22 cellular contexts compared by ENCODE assay signal in genomic region chr13:83943530-83944279, GRCh38.
A peak's percentile ranks its signal among the peaks of the same experiment; 100 is the strongest.
DNase-seq lines count a peak whose midpoint lies in the region; ATAC-seq, FAIRE-seq and TF ChIP-seq lines count a peak whose summit lies in the region.
"Had no signal": no experiment of that assay in that cellular context is flagged by ENCODE, and none has a peak within 500 bp of the region (broad histone marks: within the 10 kb centered on the region; RNA-seq: fewer than 3 reads in every experiment).

No MANE protein-coding gene starts in this region.

- no peak for TF ChIP-seq EP300 in A549 (IDR thresholded peaks at IDR 0.05)
- no peak for TF ChIP-seq EP300 in upper lobe of left lung (IDR thresholded peaks at IDR 0.05)

- no peak overlapping the region for H3K4me2 ChIP-seq in A549
- H3K4me2 ChIP-seq in GM23338, result no peak overlapping the region

- CTCF ChIA-PET in A549 (lab: Yijun Ruan, JAX) (no interaction called here), Panc1 (lab: Charles Lee) (no interaction called here)

- no peaks in the 10 kb centered on the region for H4K20me1 ChIP-seq in GM23338 (replicated peaks; ENCODE audit: insufficient read depth)

- H3K27me3 Mint-ChIP-seq in GM23338 (ENCODE audit: insufficient read depth, low read depth, poor library complexity), result peaks cover 4% of the 10 kb centered on the region
- H3K27me3 Mint-ChIP-seq: activated CD4-positive, alpha-beta T cell treated with anti-CD3 and anti-CD28 coated beads, Interleukin-2, amount 10 ng/mL, durations not matched to agents 24 days and 14 days; dendritic cell treated with granulocyte-macrophage colony-stimulating factor and Interleukin-4, amounts not matched to agents 40 ng/mL and 50 ng/mL, for 4 days had no signal

- no peaks in the 10 kb centered on the region for H3K9me3 ChIP-seq in A549
- no peaks in the 10 kb centered on the region for H3K9me3 ChIP-seq in Panc1 (ENCODE audit: control insufficient read depth, insufficient read depth, low read depth, low read length)
- H3K9me3 ChIP-seq in upper lobe of left lung, result no peaks in the 10 kb centered on the region
- H3K9me3 ChIP-seq in psoas muscle, result no peaks in the 10 kb centered on the region
- H3K9me3 ChIP-seq: esophagus muscularis mucosa had no signal

- no peaks in the 10 kb centered on the region for H3K4me1 ChIP-seq in A549
- H3K4me1 ChIP-seq in GM23338 (ENCODE audit: insufficient read depth), result 0 out of 2 replicates have a peak, but pooled peaks cover 3% of the 10 kb centered on the region
- H3K4me1 ChIP-seq in Panc1 (ENCODE audit: control insufficient read depth, insufficient read depth, low read length), result no peaks in the 10 kb centered on the region
- no peaks in the 10 kb centered on the region for H3K4me1 ChIP-seq in upper lobe of left lung
- no peaks in the 10 kb centered on the region for H3K4me1 ChIP-seq in psoas muscle
- H3K4me1 ChIP-seq: esophagus muscularis mucosa, heart right ventricle had no signal

- POLR2A ChIA-PET in A549 (lab: Yijun Ruan, JAX) (no interaction called here), Panc1 (lab: Charles Lee) (no interaction called here)

- in situ Hi-C loops in Panc1 (cut with HindIII; ENCODE audit: low pct_unique_long_range_greater_than_20kb, low sequenced_read_pairs), result no loop called here

- FAIRE-seq in A549 (lab: Jason Lieb, UNC), result no peak

- H3K4me3 Mint-ChIP-seq in GM23338, result no peak overlapping the region
- H3K4me3 Mint-ChIP-seq: activated CD4-positive, alpha-beta T cell treated with anti-CD3 and anti-CD28 coated beads, Interleukin-2, amount 10 ng/mL, durations not matched to agents 24 days and 14 days; activated naive CD4-positive, alpha-beta T cell treated with anti-CD3 and anti-CD28 coated beads for 36 hours; dendritic cell treated with granulocyte-macrophage colony-stimulating factor and Interleukin-4, amounts not matched to agents 40 ng/mL and 50 ng/mL, for 4 days had no signal

- no peak for TF ChIP-seq RAD21 in A549 (conservative IDR thresholded peaks at IDR 0.05 in 1 of 2, IDR thresholded peaks at IDR 0.05 in 1 of 2)

- H3K27me3 ChIP-seq in GM23338 (ENCODE audit: insufficient read depth), result no peaks in the 10 kb centered on the region
- H3K27me3 ChIP-seq in Panc1 (ENCODE audit: control insufficient read depth, insufficient read depth, low read length), result no peaks in the 10 kb centered on the region
- no peaks in the 10 kb centered on the region for H3K27me3 ChIP-seq in upper lobe of left lung
- H3K27me3 ChIP-seq in psoas muscle (ENCODE audit: insufficient read depth in 3 of 3, low read length in 2 of 3), result no peaks in the 10 kb centered on the region
- H3K27me3 ChIP-seq: esophagus muscularis mucosa, heart right ventricle had no signal

- H2AFZ ChIP-seq in GM23338, result no peak overlapping the region

- peaks cover 4% of the 10 kb centered on the region; the same call in 1 of the 2 replicates for H3K9me2 ChIP-seq in GM23338 (ENCODE audit: insufficient read depth)

- no peak for TF ChIP-seq CTCF in A549 (IDR thresholded peaks at IDR 0.05)
- TF ChIP-seq CTCF in GM23338 (conservative IDR thresholded peaks at IDR 0.05; ENCODE audit: low read depth in 2 of 2), result peak in 1 of 2 experiments; percentile 58; a peak in 2 of 4 replicates
- TF ChIP-seq CTCF in Panc1 (IDR thresholded peaks at IDR 0.05), result peak; percentile 8; the same call in 1 of the 2 replicates
- no peak for TF ChIP-seq CTCF in upper lobe of left lung (IDR thresholded peaks at IDR 0.05)
- TF ChIP-seq CTCF in psoas muscle (IDR thresholded peaks at IDR 0.05), result no peak

- H3F3A ChIP-seq in GM23338 (replicated peaks; ENCODE audit: low read depth), result no peaks in the 10 kb centered on the region

- WGBS in A549 (ENCODE audit: missing lambda C conversion rate), result 13% methylated on average over 6 of the region's 6 CpGs
- WGBS in upper lobe of left lung, 2 donors, result 53 to 64% methylated on average over 6 of the region's 6 CpGs
- WGBS in psoas muscle, 3 donors, result 42 to 58% (median 56%) methylated on average over 6 of the region's 6 CpGs

- ATAC-seq in A549, result no peak
- peak; percentile 36; the same call in 1 of the 3 replicates for ATAC-seq in GM23338
- ATAC-seq in Panc1, result no peak
- ATAC-seq in upper lobe of left lung (ENCODE audit: low FRiP score in 2 of 2), result no peak
- no peak for ATAC-seq in psoas muscle
- ATAC-seq: heart right ventricle, left cardiac atrium, mucosa of descending colon had no signal

- H3K27ac ChIP-seq in A549, result no peak overlapping the region
- 0 out of 2 replicates have a peak overlapping the region, but pooled peaks have one; percentile 9 for H3K27ac ChIP-seq in GM23338 (ENCODE audit: low read depth)
- no peak overlapping the region for H3K27ac ChIP-seq in Panc1 (ENCODE audit: low read length)
- H3K27ac ChIP-seq in upper lobe of left lung, result no peak overlapping the region
- no peak overlapping the region for H3K27ac ChIP-seq in psoas muscle
- H3K27ac ChIP-seq: esophagus muscularis mucosa, heart right ventricle had no signal

- H3K4me3 ChIP-seq in A549, result no peak overlapping the region
- no peak overlapping the region for H3K4me3 ChIP-seq in GM23338
- H3K4me3 ChIP-seq in Panc1 (ENCODE audit: low read depth in 2 of 2, low read length in 2 of 2), result no peak overlapping the region
- H3K4me3 ChIP-seq in upper lobe of left lung, result no peak overlapping the region
- H3K4me3 ChIP-seq in psoas muscle, result no peak overlapping the region
- H3K4me3 ChIP-seq: esophagus muscularis mucosa, heart right ventricle, mucosa of descending colon had no signal

- TF ChIP-seq POLR2A in A549 (IDR thresholded peaks at IDR 0.05; ENCODE audit: low read length) (no peak), upper lobe of left lung (IDR thresholded peaks at IDR 0.05) (no peak)

- H3K79me2 ChIP-seq in GM23338 (replicated peaks; ENCODE audit: insufficient read depth), result no peaks in the 10 kb centered on the region

- intact Hi-C loops in Panc1 (cut with micrococcal nuclease; ENCODE audit: unreplicated experiment) (no loop called here), psoas muscle (cut with DNase I) (no loop called here)

- H3K36me3 ChIP-seq in GM23338 (ENCODE audit: insufficient read depth) (no peaks in the 10 kb centered on the region; the same call in 1 of the 2 replicates), Panc1 (ENCODE audit: control insufficient read depth, insufficient read depth, low read length) (no peaks in the 10 kb centered on the region), upper lobe of left lung (no peaks in the 10 kb centered on the region), psoas muscle (ENCODE audit: insufficient read depth in 1 of 2, low read depth in 1 of 2) (no peaks in the 10 kb centered on the region)
- H3K36me3 ChIP-seq: esophagus muscularis mucosa, heart right ventricle had no signal

- peaks cover 31% of the 10 kb centered on the region for H3K36me3 Mint-ChIP-seq in GM23338 (ENCODE audit: low read depth)

- peak in 1 of 2 experiments; percentile 7 for DNase-seq in A549 (ENCODE audit: low read depth in 1 of 2, low spot score in 1 of 2)
- peak; percentile 20 for DNase-seq in GM23338 (ENCODE audit: low spot score)
- DNase-seq in Panc1 (ENCODE audit: low read depth, low spot score), result no peak
- DNase-seq in hippocampal formation (lab: John Stamatoyannopoulos, UW), result peak; percentile 1 to 43
- no peak for DNase-seq in upper lobe of left lung
- DNase-seq in activated naive CD4-positive, alpha-beta T cell treated with anti-CD3 and anti-CD28 coated beads, Interleukin-2, amount 50 U/mL, for 16 hours, result no peak
- DNase-seq in stimulated activated naive CD4-positive, alpha-beta T cell (lab: John Stamatoyannopoulos, UW), result no peak
- no peak for DNase-seq in psoas muscle
- DNase-seq: activated CD4-positive, alpha-beta T cell treated with anti-CD3 and anti-CD28 coated beads, Interleukin-2, amount 10 ng/mL, durations not matched to agents 24 days and 14 days; activated naive CD4-positive, alpha-beta T cell treated with anti-CD3 and anti-CD28 coated beads for 36 hours; activated T-cell treated with anti-CD3 and anti-CD28 coated beads for 4 hours; AML-193; Calu3; heart right ventricle; left cardiac atrium; mucosa of descending colon; MV-4-11; NCI-H2107; occipital lobe; SHP77 had no signal

- no peak overlapping the region for H3K27ac Mint-ChIP-seq in GM23338
- H3K27ac Mint-ChIP-seq: activated CD4-positive, alpha-beta T cell treated with anti-CD3 and anti-CD28 coated beads, Interleukin-2, amount 10 ng/mL, durations not matched to agents 24 days and 14 days; activated naive CD4-positive, alpha-beta T cell treated with anti-CD3 and anti-CD28 coated beads for 36 hours; dendritic cell treated with granulocyte-macrophage colony-stimulating factor and Interleukin-4, amounts not matched to agents 40 ng/mL and 50 ng/mL, for 4 days had no signal

- peaks cover 17% of the 10 kb centered on the region for H3K9me3 Mint-ChIP-seq in GM23338
- H3K9me3 Mint-ChIP-seq: activated CD4-positive, alpha-beta T cell treated with anti-CD3 and anti-CD28 coated beads, Interleukin-2, amount 10 ng/mL, durations not matched to agents 24 days and 14 days; activated naive CD4-positive, alpha-beta T cell treated with anti-CD3 and anti-CD28 coated beads for 36 hours had no signal

- peaks cover 5% of the 10 kb centered on the region; the same call in 2 of the 3 replicates for H3K4me1 Mint-ChIP-seq in GM23338
- H3K4me1 Mint-ChIP-seq: activated CD4-positive, alpha-beta T cell treated with anti-CD3 and anti-CD28 coated beads, Interleukin-2, amount 10 ng/mL, durations not matched to agents 24 days and 14 days had no signal

- no TSS peak for BruUV-seq in Panc1 (replicated peaks; lab: Mats Ljungman, UMichigan)

TF ChIP-seq in A549, 52 proteins besides CTCF, POLR2A, EP300 and RAD21:
- TF ChIP-seq MAFK (IDR thresholded peaks at IDR 0.05; ENCODE audit: partially characterized antibody) (peak; percentile 72), NFE2L2 (conservative IDR thresholded peaks at IDR 0.05; ENCODE audit: low read length) (no peak)

TF ChIP-seq in GM23338, 12 proteins besides CTCF, POLR2A, EP300 and RAD21 (continues in another document):
- TF ChIP-seq POLR2AphosphoS5 (IDR thresholded peaks at IDR 0.05; ENCODE audit: low read depth) (no peak), NANOG (IDR thresholded peaks at IDR 0.05; ENCODE audit: borderline replicate concordance) (no peak), ZNF114 (CRISPR knock-in tag; IDR thresholded peaks at IDR 0.05) (no peak), STAT1 (IDR thresholded peaks at IDR 0.05; ENCODE audit: unreplicated experiment) (no peak)

Comparison
In these comparisons a context has a peak if more than half of its experiments do, and no peak if none do; other contexts are left out.
1. DNase-seq: peak in GM23338 (single experiment) and hippocampal formation (2 of 2); none in Panc1 (single experiment), upper lobe of left lung (0 of 2), activated naive CD4-positive, alpha-beta T cell treated with anti-CD3 and anti-CD28 coated beads, Interleukin-2, amount 50 U/mL, for 16 hours (single experiment), stimulated activated naive CD4-positive, alpha-beta T cell (0 of 6) and psoas muscle (0 of 2).